ENCODE assay signal across 1 cellular context in genomic region chr18:23503967-23504352, GRCh38.
TF ChIP-seq lines count a peak whose summit lies in the region.

No MANE protein-coding gene starts in this region.

TF ChIP-seq in GM12878, 131 proteins besides CTCF, POLR2A, EP300 and RAD21:
- TF ChIP-seq TAF1 (IDR thresholded peaks at IDR 0.05; ENCODE audit: borderline replicate concordance, low read depth, low read length) (0 out of 2 replicates have a peak, but pooled peaks have one; percentile 3), YBX1 (IDR thresholded peaks at IDR 0.05) (no peak)
